21 cellular contexts compared by ENCODE assay signal in the genomic region with DNA sequence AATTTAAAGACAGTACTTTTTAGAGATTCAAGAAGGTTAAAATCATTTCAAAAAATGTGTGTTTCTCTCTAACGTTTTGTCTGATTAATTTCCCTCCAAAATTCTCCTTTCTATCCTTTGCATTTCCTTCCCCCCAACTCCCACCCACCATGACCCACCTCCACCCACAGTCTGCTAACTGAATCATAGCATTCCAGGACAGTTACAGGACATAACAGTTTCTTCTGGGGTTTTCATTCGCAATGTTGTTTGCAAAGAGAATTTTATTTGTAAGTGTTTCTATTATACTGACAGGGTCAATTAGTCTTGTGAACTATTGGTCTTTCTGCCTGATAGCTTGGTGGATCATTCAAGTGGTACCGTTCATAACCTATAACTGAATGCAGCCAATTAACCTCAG. TPM values are rescaled to one million over a fixed set of nuclear protein-coding genes. Genes with fewer than 3 reads are reported as not detected.
DNase-seq lines count a peak whose midpoint lies in the region; ATAC-seq and TF ChIP-seq lines count a peak whose summit lies in the region.
"Had no signal": no experiment of that assay in that cellular context is flagged by ENCODE, and none has a peak within 500 bp of the region (broad histone marks: within the 10 kb centered on the region; RNA-seq: fewer than 3 reads in every experiment).

No MANE protein-coding gene starts in this region.

- CTCF ChIA-PET in SK-N-SH (lab: Yijun Ruan, JAX) = no interaction called here

- no peaks in the 10 kb centered on the region for H3K9me3 ChIP-seq in SK-N-SH
- no peaks in the 10 kb centered on the region for H3K9me3 ChIP-seq in adipocyte (ENCODE audit: control insufficient read depth, low read length)
- no peaks in the 10 kb centered on the region for H3K9me3 ChIP-seq in WERI-Rb-1 (ENCODE audit: severe bottlenecking)
- no peaks in the 10 kb centered on the region for H3K9me3 ChIP-seq in vagina
- H3K9me3 ChIP-seq in spleen = no peaks in the 10 kb centered on the region
- H3K9me3 ChIP-seq: testis had no signal

- H3K36me3 ChIP-seq in SK-N-SH (replicated peaks in 1 of 2; ENCODE audit: control insufficient read depth in 1 of 2, insufficient read depth in 2 of 2, low read length in 1 of 2) (peaks cover 0 to 12% of the 10 kb centered on the region in 2 experiments), adipocyte (ENCODE audit: control insufficient read depth, insufficient read depth, low read length, severe bottlenecking) (no peaks in the 10 kb centered on the region), WERI-Rb-1 (no peaks in the 10 kb centered on the region), vagina (no peaks in the 10 kb centered on the region), spleen (peaks cover 0 to 7% (median 0%) of the 10 kb centered on the region in 6 donors)

- WGBS in SK-N-SH (ENCODE audit: low lambda C conversion rate) = 60% methylated on average over 3 of the region's 3 CpGs
- WGBS in spleen, 5 donors = 69 to 84% (median 77%) methylated on average over 3 of the region's 3 CpGs

- POLR2A ChIA-PET in SK-N-SH (lab: Yijun Ruan, JAX) = no interaction called here

- H3K4me3 ChIP-seq in SK-N-SH (ENCODE audit: low read depth in 2 of 2, low read length in 1 of 2) (no peak overlapping the region), adipocyte (ENCODE audit: low read length) (no peak overlapping the region), WERI-Rb-1 (ENCODE audit: low read depth, low read length) (no peak overlapping the region), vagina (no peak overlapping the region), spleen (no peak overlapping the region)
- H3K4me3 ChIP-seq: testis had no signal

- H2AFZ ChIP-seq in SK-N-SH (ENCODE audit: low read depth) = no peak overlapping the region

- no peak for ATAC-seq in SK-N-SH treated with all-trans-retinoic acid at 6 μM for 48 hours
- ATAC-seq: activated naive CD8-positive, alpha-beta T cell treated with anti-CD3 and anti-CD28 coated beads, Interleukin-2, amount 50 U/mL, for 24 hours; stimulated activated effector memory CD8-positive, alpha-beta T cell treated with anti-CD3 and anti-CD28 coated beads, Interleukin-12 subunit alpha, Interleukin-12 subunit beta, amount 100 ng/mL, for 72 hours had no signal

- intact Hi-C loops in vagina (cut with DNase I) = no loop called here
- intact Hi-C loops in spleen (cut with DNase I; ENCODE audit: low total_unique reads) = no loop called here

- H3K4me2 ChIP-seq in SK-N-SH = no peak overlapping the region

- H3F3A ChIP-seq in SK-N-SH (replicated peaks; ENCODE audit: insufficient read depth) = peaks cover 5% of the 10 kb centered on the region

- H3K4me1 ChIP-seq in SK-N-SH (ENCODE audit: control insufficient read depth in 1 of 2, insufficient read depth in 2 of 2, low read depth in 1 of 2, low read length in 1 of 2) = peaks cover 0 to 17% of the 10 kb centered on the region in 2 experiments; a peak in 1 of 4 replicates
- peaks cover 11% of the 10 kb centered on the region for H3K4me1 ChIP-seq in adipocyte (ENCODE audit: control insufficient read depth, insufficient read depth, low read length)
- peaks cover 7% of the 10 kb centered on the region for H3K4me1 ChIP-seq in vagina
- H3K4me1 ChIP-seq in spleen = peaks cover 0 to 7% (median 0%) of the 10 kb centered on the region in 6 donors
- H3K4me1 ChIP-seq: testis had no signal

- TF ChIP-seq CTCF in SK-N-SH (IDR thresholded peaks at IDR 0.05) (no peak), WERI-Rb-1 (IDR thresholded peaks at IDR 0.05; ENCODE audit: low read depth, low read length) (no peak), vagina (IDR thresholded peaks at IDR 0.05) (no peak), spleen (IDR thresholded peaks at IDR 0.05 in 8 of 11, conservative IDR thresholded peaks at IDR 0.05 in 3 of 11) (no peak)

- TF ChIP-seq RAD21 in SK-N-SH (IDR thresholded peaks at IDR 0.05; ENCODE audit: low read length) = no peak

- no peak for DNase-seq in SK-N-SH
- peak; percentile 21 for DNase-seq in adipocyte (ENCODE audit: low read depth)
- DNase-seq in glomerular visceral epithelial cell (ENCODE audit: extremely low spot score) = peak; percentile 36
- no peak for DNase-seq in WERI-Rb-1
- DNase-seq in vagina (ENCODE audit: extremely low spot score in 2 of 2) = no peak
- no peak for DNase-seq in spleen
- DNase-seq in HuH-7.5 (ENCODE audit: low spot score) = no peak
- DNase-seq: 8988T; activated CD4-positive, alpha-beta memory T cell treated with anti-CD3 and anti-CD28 coated beads, Interleukin-2, amount 10 ng/mL, durations not matched to agents 7 days and 5 days; activated CD4-positive, CD25-positive, alpha-beta regulatory T cell; activated effector memory CD4-positive, alpha-beta T cell treated with anti-CD3 and anti-CD28 coated beads, Interleukin-2, amount 50 U/mL, for 16 hours; activated naive CD8-positive, alpha-beta T cell treated with anti-CD3 and anti-CD28 coated beads, Interleukin-2, amount 50 U/mL, for 24 hours; dermis blood vessel endothelial cell; NCI-H1417 treated with DMSO at 0.1 percent for 48 hours; NCI-H524 treated with DMSO at 0.1 percent for 48 hours; stimulated activated CD4-positive, alpha-beta T cell treated with anti-CD3 and anti-CD28 coated beads, Interleukin-2, amount 100 ng/mL, for 24 hours; T-helper 9 cell; testis had no signal

- H3K27ac ChIP-seq in SK-N-SH (ENCODE audit: low read depth in 2 of 2, low read length in 1 of 2) (no peak overlapping the region), WERI-Rb-1 (no peak overlapping the region), vagina (no peak overlapping the region), spleen (no peak overlapping the region)
- H3K27ac ChIP-seq: RWPE1, testis had no signal

- H3K9me2 ChIP-seq in SK-N-SH = no peaks in the 10 kb centered on the region

- H3K9ac ChIP-seq in SK-N-SH (no peak overlapping the region), adipocyte (ENCODE audit: low read length) (no peak overlapping the region)

- peaks cover 9% of the 10 kb centered on the region; the same call in 1 of the 2 replicates for H3K79me2 ChIP-seq in SK-N-SH (ENCODE audit: insufficient read depth)

- no peak for TF ChIP-seq POLR2A in vagina (IDR thresholded peaks at IDR 0.05)
- TF ChIP-seq POLR2A in spleen (IDR thresholded peaks at IDR 0.05) = no peak

- TF ChIP-seq EP300 in SK-N-SH (IDR thresholded peaks at IDR 0.05; ENCODE audit: borderline replicate concordance in 1 of 2, low read depth in 1 of 2, low read length in 1 of 2) = no peak

- no peaks in the 10 kb centered on the region for H4K20me1 ChIP-seq in SK-N-SH (ENCODE audit: insufficient read depth)

- H3K27me3 ChIP-seq in SK-N-SH (ENCODE audit: insufficient read depth) (no peaks in the 10 kb centered on the region), adipocyte (replicated peaks; ENCODE audit: control insufficient read depth, insufficient read depth, low read length) (no peaks in the 10 kb centered on the region), WERI-Rb-1 (ENCODE audit: insufficient read depth, low read depth, severe bottlenecking) (no peaks in the 10 kb centered on the region), vagina (no peaks in the 10 kb centered on the region), spleen (replicated peaks in 1 of 7) (no peaks in the 10 kb centered on the region)
- H3K27me3 ChIP-seq: testis had no signal

TF ChIP-seq in SK-N-SH, 30 proteins besides CTCF, POLR2A, EP300 and RAD21:
- TF ChIP-seq POLR2AphosphoS5 (IDR thresholded peaks at IDR 0.05; ENCODE audit: low read depth, low read length) (no peak), FOSL2 (IDR thresholded peaks at IDR 0.05; ENCODE audit: borderline replicate concordance, low read depth) (peak; percentile 31; the same call in 1 of the 2 replicates)

TF ChIP-seq in SK-N-SH treated with all-trans-retinoic acid at 6 μM for 48 hours, 23 proteins besides CTCF, POLR2A, EP300 and RAD21 (continues in another document):
- TF ChIP-seq GLIS3 (CRISPR knock-in tag; IDR thresholded peaks at IDR 0.05) (no peak), ZFP30 (CRISPR knock-in tag; IDR thresholded peaks at IDR 0.05) (no peak), ZFP3 (CRISPR knock-in tag; IDR thresholded peaks at IDR 0.05) (no peak), ISL1 (CRISPR knock-in tag; IDR thresholded peaks at IDR 0.05) (no peak), TOX (CRISPR knock-in tag; IDR thresholded peaks at IDR 0.05; ENCODE audit: borderline replicate concordance) (no peak), PPARA (CRISPR knock-in tag; IDR thresholded peaks at IDR 0.05; ENCODE audit: borderline replicate concordance) (no peak), ESRRG (CRISPR knock-in tag; IDR thresholded peaks at IDR 0.05) (no peak)
- TF ChIP-seq, protein P1, sequence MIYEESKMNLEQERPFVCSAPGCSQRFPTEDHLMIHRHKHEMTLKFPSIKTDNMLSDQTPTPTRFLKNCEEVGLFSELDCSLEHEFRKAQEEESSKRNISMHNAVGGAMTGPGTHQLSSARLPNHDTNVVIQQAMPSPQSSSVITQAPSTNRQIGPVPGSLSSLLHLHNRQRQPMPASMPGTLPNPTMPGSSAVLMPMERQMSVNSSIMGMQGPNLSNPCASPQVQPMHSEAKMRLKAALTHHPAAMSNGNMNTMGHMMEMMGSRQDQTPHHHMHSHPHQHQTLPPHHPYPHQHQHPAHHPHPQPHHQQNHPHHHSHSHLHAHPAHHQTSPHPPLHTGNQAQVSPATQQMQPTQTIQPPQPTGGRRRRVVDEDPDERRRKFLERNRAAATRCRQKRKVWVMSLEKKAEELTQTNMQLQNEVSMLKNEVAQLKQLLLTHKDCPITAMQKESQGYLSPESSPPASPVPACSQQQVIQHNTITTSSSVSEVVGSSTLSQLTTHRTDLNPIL (CRISPR knock-in tag; IDR thresholded peaks at IDR 0.05; ENCODE audit: low read depth) = no peak
- TF ChIP-seq, protein P2, sequence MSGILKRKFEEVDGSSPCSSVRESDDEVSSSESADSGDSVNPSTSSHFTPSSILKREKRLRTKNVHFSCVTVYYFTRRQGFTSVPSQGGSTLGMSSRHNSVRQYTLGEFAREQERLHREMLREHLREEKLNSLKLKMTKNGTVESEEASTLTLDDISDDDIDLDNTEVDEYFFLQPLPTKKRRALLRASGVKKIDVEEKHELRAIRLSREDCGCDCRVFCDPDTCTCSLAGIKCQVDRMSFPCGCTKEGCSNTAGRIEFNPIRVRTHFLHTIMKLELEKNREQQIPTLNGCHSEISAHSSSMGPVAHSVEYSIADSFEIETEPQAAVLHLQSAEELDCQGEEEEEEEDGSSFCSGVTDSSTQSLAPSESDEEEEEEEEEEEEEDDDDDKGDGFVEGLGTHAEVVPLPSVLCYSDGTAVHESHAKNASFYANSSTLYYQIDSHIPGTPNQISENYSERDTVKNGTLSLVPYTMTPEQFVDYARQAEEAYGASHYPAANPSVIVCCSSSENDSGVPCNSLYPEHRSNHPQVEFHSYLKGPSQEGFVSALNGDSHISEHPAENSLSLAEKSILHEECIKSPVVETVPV (CRISPR knock-in tag; IDR thresholded peaks at IDR 0.05) = no peak

RNA-seq across cellular contexts. Expression of a gene that starts 53.7 kb away (rescaled TPM):
- polyA plus RNA-seq in SK-N-SH (2012; rRNA removed) = 19.1 and 24.3 TPM in 2 replicates
- 29.3 and 37.9 TPM in 2 replicates for polyA plus RNA-seq in SK-N-SH (2012; cell fraction: cytosol; rRNA removed)
- 9.6 and 16.7 TPM in 2 replicates for polyA plus RNA-seq in SK-N-SH (2012; cell fraction: nucleus; rRNA removed)
- total RNA-seq in vagina = 17.4 TPM
- 10 to 100 TPM; 15.2 to 42.2 (median 21.0) TPM for total RNA-seq in spleen
- 10 to 100 TPM; 12.0 to 18.3 (median 16.4) TPM for polyA plus RNA-seq in spleen

RNA-seq across cellular contexts. Expression of a gene that starts 53.8 kb away (rescaled TPM):
- 48.3 and 51.8 TPM in 2 replicates for polyA plus RNA-seq in SK-N-SH (2012; rRNA removed)
- 58.9 and 60.9 TPM in 2 replicates for polyA plus RNA-seq in SK-N-SH (2012; cell fraction: cytosol; rRNA removed)
- 36.8 and 70.0 TPM in 2 replicates for polyA plus RNA-seq in SK-N-SH (2012; cell fraction: nucleus; rRNA removed)
- 47.1 TPM for total RNA-seq in vagina
- total RNA-seq in spleen = 10 to 100 TPM; 51.5 to 83.5 (median 57.1) TPM
- polyA plus RNA-seq in spleen = 10 to 100 TPM; 16.9 to 29.9 (median 24.3) TPM

Comparison
In these comparisons a context has a peak if more than half of its experiments do, and no peak if none do; other contexts are left out.
1. DNase-seq: peak in adipocyte (single experiment) and glomerular visceral epithelial cell (single experiment); none in SK-N-SH (single experiment), WERI-Rb-1 (single experiment), vagina (0 of 2), spleen (single experiment) and HuH-7.5 (single experiment).